Comparison of ENCODE assay signal across 8 cellular contexts in the genomic region with DNA sequence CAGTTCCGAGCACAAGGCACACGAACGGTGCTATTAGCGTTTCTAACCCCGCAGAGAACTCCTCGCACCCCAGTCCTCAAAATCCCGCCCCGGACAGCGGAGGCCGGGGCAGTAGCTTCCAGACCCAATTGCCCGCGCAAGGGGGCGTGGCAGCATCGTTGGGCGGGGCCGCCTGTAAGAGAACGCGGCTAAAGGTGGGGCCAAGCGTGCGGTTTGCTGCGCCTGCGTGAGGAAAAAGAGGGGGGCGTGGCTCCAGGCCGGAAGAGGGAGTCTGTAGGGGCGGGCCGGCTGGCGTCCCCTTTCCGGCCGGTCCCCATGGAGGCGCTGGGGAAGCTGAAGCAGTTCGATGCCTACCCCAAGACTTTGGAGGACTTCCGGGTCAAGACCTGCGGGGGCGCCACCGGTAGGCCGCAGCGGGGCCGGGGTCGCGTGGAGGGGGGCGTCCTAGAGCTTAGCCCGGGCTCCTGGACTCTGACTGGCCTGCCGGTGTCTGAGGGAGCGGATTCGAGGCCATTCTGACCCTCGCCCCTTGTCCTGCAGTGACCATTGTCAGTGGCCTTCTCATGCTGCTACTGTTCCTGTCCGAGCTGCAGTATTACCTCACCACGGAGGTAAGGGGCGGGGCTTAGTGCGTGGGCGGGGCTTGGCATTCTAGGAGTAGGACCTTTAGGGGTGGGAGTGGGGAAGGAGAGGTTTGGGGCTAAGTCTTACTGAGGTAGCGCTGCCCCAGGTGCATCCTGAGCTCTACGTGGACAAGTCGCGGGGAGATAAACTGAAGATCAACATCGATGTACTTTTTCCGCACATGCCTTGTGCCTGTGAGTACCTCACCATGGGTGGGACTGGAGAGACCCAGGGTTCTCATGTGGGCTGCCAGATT. TPM values are rescaled to one million over a fixed set of nuclear protein-coding genes. Genes with fewer than 3 reads are reported as not detected.
DNase-seq lines count a peak whose midpoint lies in the region; ATAC-seq, FAIRE-seq and TF ChIP-seq lines count a peak whose summit lies in the region.

Gene ERGIC3, plus strand, starts transcription at position 296 of the 880 bp plus-strand sequence. Its CDS starts 20 bp downstream, at position 316.

- peak within 1 kb of the TSS; percentile 87 for H3K4me3 Mint-ChIP-seq in T-helper 1 cell treated with Interleukin-12 subunit alpha and Interleukin-12 subunit beta and Interleukin-4 antibody, amounts not matched to agents 30 μg/mL and 1 μg/mL, for 36 hours

- peak; percentile 93 for ATAC-seq in HG02852 (IDR thresholded peaks at IDR 0.05; ENCODE audit: unreplicated experiment)
- ATAC-seq in left cardiac atrium, result peak; percentile 100

- H3K36me3 Mint-ChIP-seq in T-helper 1 cell treated with Interleukin-12 subunit alpha and Interleukin-12 subunit beta and Interleukin-4 antibody, amounts not matched to agents 30 μg/mL and 1 μg/mL, for 36 hours (ENCODE audit: low read depth), result peaks cover 3% of the 10 kb centered on the region

- 3% methylated on average over 54 of the region's 57 CpGs for WGBS in prostate gland

- H3K27me3 ChIP-seq in prostate gland (replicated peaks; ENCODE audit: insufficient read depth), result no peaks in the 10 kb centered on the region

- DNase-seq in GM12891 (ENCODE audit: insufficient read length, low spot score) (peak; percentile 94), NCI-H1694 treated with DMSO at 0.1 percent for 48 hours (lab: John Stamatoyannopoulos, UW) (peak; percentile 88), amniotic epithelial cell (ENCODE audit: low read depth) (peak; percentile 90), left cardiac atrium (peak; percentile 98), prostate gland (ENCODE audit: low spot score) (peak; percentile 95), ureter (ENCODE audit: low spot score) (peak; percentile 97)

- peak within 1 kb of the TSS; percentile 85 for H3K27ac Mint-ChIP-seq in T-helper 1 cell treated with Interleukin-12 subunit alpha and Interleukin-12 subunit beta and Interleukin-4 antibody, amounts not matched to agents 30 μg/mL and 1 μg/mL, for 36 hours

- peak within 1 kb of the TSS; percentile 63 to 70 for H3K27ac ChIP-seq in prostate gland

- peak in 3 of 4 experiments; percentile 16 to 32 (median 25) for TF ChIP-seq CTCF in prostate gland (IDR thresholded peaks at IDR 0.05)

- no peaks in the 10 kb centered on the region for H3K9me3 Mint-ChIP-seq in T-helper 1 cell treated with Interleukin-12 subunit alpha and Interleukin-12 subunit beta and Interleukin-4 antibody, amounts not matched to agents 30 μg/mL and 1 μg/mL, for 36 hours

- H3K9me3 ChIP-seq in prostate gland, result no peaks in the 10 kb centered on the region

- intact Hi-C loops in left cardiac atrium (cut with DNase I), result loop anchor here in 1 of 2 donors (5.0 kb wide), 1 partner anchor 75 kb away; the partner anchor contains the start of gene SPAG4
- intact Hi-C loops in prostate gland (cut with DNase I), result loop anchor here (5.0 to 10.0 kb wide), 2 partner anchors 77 to 120 kb away; partner anchors contain the start of genes CPNE1 and RBM12

- peak; percentile 98 for FAIRE-seq in GM12891 (lab: Jason Lieb, UNC)

- peak; percentile 70 for TF ChIP-seq POLR2A in GM12891 (IDR thresholded peaks at IDR 0.05; ENCODE audit: low read depth, low read length)
- peak; percentile 50 for TF ChIP-seq POLR2A in prostate gland (IDR thresholded peaks at IDR 0.05)

- H3K4me3 ChIP-seq in prostate gland, result peak within 1 kb of the TSS; percentile 62 to 91

- H3K4me1 ChIP-seq in prostate gland (replicated peaks), result peaks cover 6% of the 10 kb centered on the region

- H3K4me1 Mint-ChIP-seq in T-helper 1 cell treated with Interleukin-12 subunit alpha and Interleukin-12 subunit beta and Interleukin-4 antibody, amounts not matched to agents 30 μg/mL and 1 μg/mL, for 36 hours (ENCODE audit: low read depth), result peaks cover 10% of the 10 kb centered on the region

- no peaks in the 10 kb centered on the region for H3K36me3 ChIP-seq in prostate gland

- H3K27me3 Mint-ChIP-seq in T-helper 1 cell treated with Interleukin-12 subunit alpha and Interleukin-12 subunit beta and Interleukin-4 antibody, amounts not matched to agents 30 μg/mL and 1 μg/mL, for 36 hours (ENCODE audit: low read depth), result no peaks in the 10 kb centered on the region

TF ChIP-seq in GM12891, 5 proteins besides CTCF, POLR2A, EP300 and RAD21:
- TF ChIP-seq PAX5 (IDR thresholded peaks at IDR 0.05; ENCODE audit: insufficient read depth, low read length, severe bottlenecking) (no peak), TAF1 (IDR thresholded peaks at IDR 0.05; ENCODE audit: low read depth, low read length) (peak; percentile 33; the same call in 1 of the 2 replicates), POU2F2 (IDR thresholded peaks at IDR 0.05; ENCODE audit: low read depth, low read length) (no peak), POLR2AphosphoS5 (IDR thresholded peaks at IDR 0.05; ENCODE audit: low read depth, low read length) (0 out of 2 replicates have a peak, but pooled peaks have one; percentile 48), SPI1 (IDR thresholded peaks at IDR 0.05; ENCODE audit: low read depth, low read length) (no peak)

RNA-seq across cellular contexts. Expression of gene ERGIC3, which starts in this region (rescaled TPM):
- polyA plus RNA-seq in GM12891 (2012; ENCODE audit: low read depth, missing spikeins), result 176 TPM
- 100 to 1,000 TPM; 119 to 120 TPM for total RNA-seq in left cardiac atrium
- 100 to 1,000 TPM; 277 to 282 TPM for total RNA-seq in prostate gland
- total RNA-seq in ureter, result 265 TPM

Comparison
In these comparisons a context has a peak if more than half of its experiments do, and no peak if none do; other contexts are left out.
1. Peak in every context shown above with its lines: DNase-seq, ATAC-seq, H3K4me3 ChIP-seq and H3K27ac ChIP-seq.